ENCODE assay signal across 11 cellular contexts in genomic region chr3:170257145-170257544, GRCh38. TPM values are rescaled to one million over a fixed set of nuclear protein-coding genes. Genes with fewer than 3 reads are reported as not detected.
DNase-seq lines count a peak whose midpoint lies in the region; ATAC-seq and TF ChIP-seq lines count a peak whose summit lies in the region.
"Had no signal": no experiment of that assay in that cellular context is flagged by ENCODE, and none has a peak within 500 bp of the region (broad histone marks: within the 10 kb centered on the region; RNA-seq: fewer than 3 reads in every experiment).

No MANE protein-coding gene starts in this region.

- peaks cover 5 to 10% of the 10 kb centered on the region in 2 donors for H3K9me3 Mint-ChIP-seq in activated T-cell treated with anti-CD3 and anti-CD28 coated beads, Interleukin-2, amount 50 U/mL, for 72 hours
- H3K9me3 Mint-ChIP-seq: dendritic cell treated with granulocyte-macrophage colony-stimulating factor and Interleukin-4, amounts not matched to agents 40 ng/mL and 50 ng/mL, for 4 days had no signal

- H3K4me2 ChIP-seq in mammary epithelial cell (ENCODE audit: insufficient read depth, low read depth, low read length): no peak overlapping the region

- ATAC-seq in GM18508 (IDR thresholded peaks at IDR 0.05; ENCODE audit: insufficient read depth, unreplicated experiment): peak; percentile 50
- ATAC-seq in HG03045 (IDR thresholded peaks at IDR 0.05; ENCODE audit: unreplicated experiment): peak; percentile 57
- peak; percentile 64 to 69 for ATAC-seq in activated T-cell treated with anti-CD3 and anti-CD28 coated beads, Interleukin-2, amount 50 U/mL, for 72 hours (replicated peaks in 1 of 2)
- ATAC-seq: activated CD8-positive, alpha-beta memory T cell treated with anti-CD3 and anti-CD28 coated beads, Interleukin-2, amount 10 ng/mL, durations not matched to agents 7 days and 5 days had no signal

- in situ Hi-C loops in mammary epithelial cell (cut with MboI; ENCODE audit: low sequenced_read_pairs in 2 of 2): no loop called here

- no peak overlapping the region for H2AFZ ChIP-seq in mammary epithelial cell (ENCODE audit: low read depth, low read length)

- H3K4me3 Mint-ChIP-seq in activated T-cell treated with anti-CD3 and anti-CD28 coated beads, Interleukin-2, amount 50 U/mL, for 72 hours: peak overlapping the region; percentile 11 to 71
- H3K4me3 Mint-ChIP-seq: activated CD8-positive, alpha-beta memory T cell treated with anti-CD3 and anti-CD28 coated beads, Interleukin-2, amount 10 ng/mL, durations not matched to agents 7 days and 5 days; dendritic cell treated with granulocyte-macrophage colony-stimulating factor and Interleukin-4, amounts not matched to agents 40 ng/mL and 50 ng/mL, for 4 days had no signal

- 100% methylated on average over 2 of the region's 2 CpGs for WGBS in mammary epithelial cell (ENCODE audit: low coverage, missing lambda C conversion rate)

- H3K4me1 ChIP-seq in mammary epithelial cell (ENCODE audit: insufficient read depth, low read length): peaks cover 13% of the 10 kb centered on the region

- no peak overlapping the region for H3K4me3 ChIP-seq in mammary epithelial cell (replicated peaks in 1 of 3; ENCODE audit: insufficient read depth in 1 of 3, low read depth in 2 of 3, low read length in 3 of 3)

- H3K27me3 Mint-ChIP-seq in activated T-cell treated with anti-CD3 and anti-CD28 coated beads, Interleukin-2, amount 50 U/mL, for 72 hours (ENCODE audit: low read depth): no peaks in the 10 kb centered on the region
- H3K27me3 Mint-ChIP-seq: activated CD8-positive, alpha-beta memory T cell treated with anti-CD3 and anti-CD28 coated beads, Interleukin-2, amount 10 ng/mL, durations not matched to agents 7 days and 5 days; dendritic cell treated with granulocyte-macrophage colony-stimulating factor and Interleukin-4, amounts not matched to agents 40 ng/mL and 50 ng/mL, for 4 days had no signal

- H4K20me1 ChIP-seq in mammary epithelial cell (ENCODE audit: insufficient read depth, low read length): no peaks in the 10 kb centered on the region

- H3K27me3 ChIP-seq in mammary epithelial cell (ENCODE audit: insufficient read depth, low read length): no peaks in the 10 kb centered on the region

- intact Hi-C loops in mammary epithelial cell (cut with micrococcal nuclease): loop anchor here (5.0 to 10.0 kb wide), 2 partner anchors 35 to 492 kb away; partner anchors contain the start of genes ACTRT3, PRKCI and TERC

- dilution Hi-C loops in mammary epithelial cell (cut with HindIII; ENCODE audit: low sequenced_read_pairs): no loop called here

- TF ChIP-seq CTCF in GM20000 (IDR thresholded peaks at IDR 0.05; ENCODE audit: extremely low read depth, missing control alignments): no peak
- no peak for TF ChIP-seq CTCF in mammary epithelial cell (conservative IDR thresholded peaks at IDR 0.05 in 1 of 2, IDR thresholded peaks at IDR 0.05 in 1 of 2; ENCODE audit: extremely low read depth in 1 of 2, insufficient read depth in 1 of 2, low read depth in 1 of 2, low read length in 2 of 2)

- H3K27ac Mint-ChIP-seq in activated T-cell treated with anti-CD3 and anti-CD28 coated beads, Interleukin-2, amount 50 U/mL, for 72 hours: peak overlapping the region; percentile 0
- H3K27ac Mint-ChIP-seq: activated CD8-positive, alpha-beta memory T cell treated with anti-CD3 and anti-CD28 coated beads, Interleukin-2, amount 10 ng/mL, durations not matched to agents 7 days and 5 days; dendritic cell treated with granulocyte-macrophage colony-stimulating factor and Interleukin-4, amounts not matched to agents 40 ng/mL and 50 ng/mL, for 4 days had no signal

- no peak overlapping the region for H3K27ac ChIP-seq in mammary epithelial cell (ENCODE audit: insufficient read depth, low read depth, low read length)

- H3K9me3 ChIP-seq in mammary epithelial cell (replicated peaks; ENCODE audit: insufficient read depth, low read length): no peaks in the 10 kb centered on the region

- peaks cover 48% of the 10 kb centered on the region for H3K4me1 Mint-ChIP-seq in activated T-cell treated with anti-CD3 and anti-CD28 coated beads, Interleukin-2, amount 50 U/mL, for 72 hours (ENCODE audit: low read depth)

- no peak overlapping the region for H3K9ac ChIP-seq in mammary epithelial cell (ENCODE audit: insufficient read depth, low read length)

- no TSS peak for BruUV-seq in mammary epithelial cell (replicated peaks; lab: Mats Ljungman, UMichigan)

- H3K36me3 ChIP-seq in mammary epithelial cell (ENCODE audit: insufficient read depth, low read length): peaks cover 11% of the 10 kb centered on the region

- H3K79me2 ChIP-seq in mammary epithelial cell (ENCODE audit: insufficient read depth, low read length): peaks cover 52% of the 10 kb centered on the region

- CTCF ChIA-PET in mammary epithelial cell (lab: Charles Lee; ENCODE audit: low non-redundant PET): no interaction called here

- peaks cover 16 to 23% of the 10 kb centered on the region in 2 donors for H3K36me3 Mint-ChIP-seq in activated T-cell treated with anti-CD3 and anti-CD28 coated beads, Interleukin-2, amount 50 U/mL, for 72 hours (ENCODE audit: insufficient read depth in 2 of 2)

- DNase-seq in GM20000 (ENCODE audit: low spot score) (peak; percentile 12), NCI-H1092 treated with DMSO at 0.1 percent for 48 hours (lab: John Stamatoyannopoulos, UW) (no peak), nucleus accumbens (lab: John Stamatoyannopoulos, UW) (no peak), mammary epithelial cell (no peak), glomerular visceral epithelial cell (ENCODE audit: extremely low spot score) (no peak)
- DNase-seq in activated T-cell treated with anti-CD3 and anti-CD28 coated beads, Interleukin-2, amount 50 U/mL, for 72 hours: peak; percentile 21 to 22
- DNase-seq: activated CD8-positive, alpha-beta memory T cell treated with anti-CD3 and anti-CD28 coated beads, Interleukin-2, amount 10 ng/mL, durations not matched to agents 7 days and 5 days; NCI-H1048 had no signal

RNA-seq across cellular contexts. Expression of gene PRKCI, which starts 34.9 kb away (rescaled TPM):
- total RNA-seq in activated T-cell treated with anti-CD3 and anti-CD28 coated beads, Interleukin-2, amount 50 U/mL, for 72 hours: 10 to 100 TPM; 33.7 to 36.9 TPM
- total RNA-seq in mammary epithelial cell: 100 to 1,000 TPM in 1 of 2 donors, 10 to 100 TPM in 1; 62.7 to 122 TPM
- polyA plus RNA-seq in mammary epithelial cell: 27.4 TPM
- polyA minus RNA-seq in mammary epithelial cell: 39.6 TPM

Comparison
In these comparisons a context has a peak if more than half of its experiments do, and no peak if none do; other contexts are left out.
1. DNase-seq: peak in GM20000 (single experiment) and activated T-cell treated with anti-CD3 and anti-CD28 coated beads, Interleukin-2, amount 50 U/mL, for 72 hours (2 of 2); none in NCI-H1092 treated with DMSO at 0.1 percent for 48 hours (single experiment), nucleus accumbens (0 of 56), mammary epithelial cell (single experiment) and glomerular visceral epithelial cell (single experiment).
2. Peak in every context shown above with its lines, with median percentiles within 50 percentile points of each other: ATAC-seq.